Comparison of ENCODE assay signal across 9 cellular contexts in the genomic region with DNA sequence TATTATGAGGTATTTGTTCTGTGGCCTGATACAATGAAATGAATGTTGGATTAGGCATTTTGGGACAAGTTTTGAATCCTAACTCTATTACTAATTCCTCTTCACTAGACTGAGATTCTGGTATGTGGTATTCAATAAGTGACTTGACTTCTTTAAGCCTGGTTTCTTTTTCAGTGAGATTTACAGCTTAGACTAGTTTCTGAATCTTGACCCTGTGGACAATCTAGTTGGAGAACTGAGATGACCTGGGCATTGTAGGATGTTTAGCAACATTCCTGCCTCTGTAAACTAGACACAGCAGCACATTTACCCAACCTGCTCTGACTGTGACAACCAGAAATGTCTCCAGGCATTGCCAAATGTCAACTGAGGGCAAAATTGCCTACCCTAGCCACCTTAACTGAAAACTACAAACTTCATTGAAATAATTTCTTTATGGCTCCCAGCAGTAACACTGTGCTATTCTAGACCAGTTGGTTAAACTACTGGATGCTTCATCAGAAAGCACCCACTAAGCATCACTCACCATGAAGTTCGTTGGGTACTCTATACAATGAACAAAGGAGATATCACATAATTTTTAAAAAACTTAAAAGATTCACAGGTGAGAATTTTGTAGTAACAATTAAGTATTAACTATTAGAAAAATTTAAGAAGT. TPM values are rescaled to one million over a fixed set of nuclear protein-coding genes. Genes with fewer than 3 reads are reported as not detected.
A peak's percentile ranks its signal among the peaks of the same experiment; 100 is the strongest.
DNase-seq lines count a peak whose midpoint lies in the region; ATAC-seq and TF ChIP-seq lines count a peak whose summit lies in the region.
"Had no signal": no experiment of that assay in that cellular context is flagged by ENCODE, and none has a peak within 500 bp of the region (broad histone marks: within the 10 kb centered on the region; RNA-seq: fewer than 3 reads in every experiment).

No MANE protein-coding gene starts in this region.

- CTCF ChIA-PET in activated B cell treated with CpG ODN at 0.5 μM for 24 hours (lab: Charles Lee), result interaction anchor here (1.1 kb wide), 1 partner anchor 34 kb away, joined by 3 read pairs; no protein-coding TSS in a partner anchor

- POLR2A ChIA-PET in activated B cell treated with CpG ODN at 0.5 μM for 24 hours (lab: Charles Lee), result interaction anchor here (0.7 to 4.3 kb wide), 8 partner anchors 7 to 497 kb away, joined by 3 to 30 read pairs (median 10); partner anchors contain the start of gene PTPRC
- POLR2A ChIA-PET in naive thymus-derived CD8-positive, alpha-beta T cell (lab: Charles Lee), result interaction anchor here (0.7 to 3.9 kb wide), 10 partner anchors 12 to 101 kb away, joined by 4 to 41 read pairs (median 8); no protein-coding TSS in a partner anchor

- peak overlapping the region; percentile 61 for H3K4me3 Mint-ChIP-seq in activated B cell treated with CpG ODN at 0.5 μM for 24 hours
- peak overlapping the region; percentile 45 to 84 (median 70) for H3K4me3 Mint-ChIP-seq in naive thymus-derived CD8-positive, alpha-beta T cell

- peaks cover 83% of the 10 kb centered on the region for H3K4me1 Mint-ChIP-seq in activated B cell treated with CpG ODN at 0.5 μM for 24 hours
- H3K4me1 Mint-ChIP-seq in naive thymus-derived CD8-positive, alpha-beta T cell, result peaks cover 24 to 82% (median 58%) of the 10 kb centered on the region in 4 donors

- H3K9me3 Mint-ChIP-seq in activated B cell treated with CpG ODN at 0.5 μM for 24 hours, result no peaks in the 10 kb centered on the region
- H3K9me3 Mint-ChIP-seq in naive thymus-derived CD8-positive, alpha-beta T cell, result no peaks in the 10 kb centered on the region

- intact Hi-C loops in activated B cell treated with CpG ODN at 0.5 μM for 24 hours (cut with micrococcal nuclease), result loop anchor here (1.0 kb wide), 3 partner anchors 10 to 26 kb away; no protein-coding TSS in a partner anchor

- peaks cover 41% of the 10 kb centered on the region for H3K36me3 Mint-ChIP-seq in activated B cell treated with CpG ODN at 0.5 μM for 24 hours (ENCODE audit: low read depth)
- H3K36me3 Mint-ChIP-seq in naive thymus-derived CD8-positive, alpha-beta T cell, result peaks cover 0 to 47% (median 9%) of the 10 kb centered on the region in 3 donors

- ATAC-seq in GM21786 (IDR thresholded peaks at IDR 0.05; ENCODE audit: unreplicated experiment), result peak; percentile 28
- ATAC-seq in activated B cell treated with CpG ODN at 0.5 μM for 24 hours (ENCODE audit: low read depth), result no peak
- no peak for ATAC-seq in naive thymus-derived CD8-positive, alpha-beta T cell

- DNase-seq in EH (ENCODE audit: low read depth) (peak; percentile 76), activated B cell treated with CpG ODN at 0.5 μM for 24 hours (no peak), NCI-H526 treated with DMSO at 0.1 percent for 48 hours (lab: John Stamatoyannopoulos, UW) (no peak), NCI-H2029 (lab: John Stamatoyannopoulos, UW) (no peak)
- DNase-seq in naive thymus-derived CD8-positive, alpha-beta T cell, result no peak
- DNase-seq in central memory CD4-positive, alpha-beta T cell, result no peak
- DNase-seq in effector CD8-positive, alpha-beta T cell (lab: John Stamatoyannopoulos, UW), result no peak
- DNase-seq: NCI-H446 treated with DMSO at 0.1 percent for 48 hours had no signal

- peak overlapping the region; percentile 83 for H3K27ac Mint-ChIP-seq in activated B cell treated with CpG ODN at 0.5 μM for 24 hours
- H3K27ac Mint-ChIP-seq in naive thymus-derived CD8-positive, alpha-beta T cell, result peak overlapping the region; percentile 83 to 99 (median 98)

- H3K27me3 Mint-ChIP-seq in activated B cell treated with CpG ODN at 0.5 μM for 24 hours, result no peaks in the 10 kb centered on the region
- no peaks in the 10 kb centered on the region for H3K27me3 Mint-ChIP-seq in naive thymus-derived CD8-positive, alpha-beta T cell

- TF ChIP-seq CTCF in activated B cell treated with CpG ODN at 0.5 μM for 24 hours (IDR thresholded peaks at IDR 0.05), result no peak

RNA-seq across cellular contexts. Expression of gene PTPRC, which starts 16.8 kb away (rescaled TPM):
- total RNA-seq in activated B cell treated with CpG ODN at 0.5 μM for 24 hours, result 426 and 506 TPM in 2 replicates
- total RNA-seq in naive thymus-derived CD8-positive, alpha-beta T cell, result 100 to 1,000 TPM; 906 to 970 TPM
- 1,000 to 10,000 TPM in 2 of 3 donors, 100 to 1,000 TPM in 1; 980 to 1,253 (median 1,023) TPM for polyA plus RNA-seq in naive thymus-derived CD8-positive, alpha-beta T cell
